In genomic region chr3:128845695-128846491, GRCh38 we compare ENCODE assay signal across 8 cellular contexts. TPM values are rescaled to one million over a fixed set of nuclear protein-coding genes. Genes with fewer than 3 reads are reported as not detected.
A peak's percentile ranks its signal among the peaks of the same experiment; 100 is the strongest.
DNase-seq lines count a peak whose midpoint lies in the region; ATAC-seq and TF ChIP-seq lines count a peak whose summit lies in the region.

No MANE protein-coding gene starts in this region.

- H3K4me1 ChIP-seq in OCI-LY1 (ENCODE audit: insufficient read depth, low read length, severe bottlenecking) (peaks cover 16% of the 10 kb centered on the region), mucosa of descending colon (ENCODE audit: low read depth) (peaks cover 5% of the 10 kb centered on the region)

- no peak overlapping the region for H3K27ac ChIP-seq in OCI-LY1 (ENCODE audit: low read depth, low read length, poor library complexity, severe bottlenecking)

- ATAC-seq in GM19035 (IDR thresholded peaks at IDR 0.05; ENCODE audit: unreplicated experiment) = peak; percentile 93
- peak; percentile 66 for ATAC-seq in HG03520 (IDR thresholded peaks at IDR 0.05; ENCODE audit: unreplicated experiment)
- ATAC-seq in mucosa of descending colon = peak; percentile 95

- no peaks in the 10 kb centered on the region for H3K9me2 ChIP-seq in OCI-LY1 (ENCODE audit: low read depth, low read length)

- H3K36me3 ChIP-seq in OCI-LY1 (ENCODE audit: insufficient read depth, low read length) (no peaks in the 10 kb centered on the region), mucosa of descending colon (ENCODE audit: low read depth) (no peaks in the 10 kb centered on the region)

- TF ChIP-seq CTCF in OCI-LY1 (IDR thresholded peaks at IDR 0.05; ENCODE audit: low read length) = peak; percentile 92
- TF ChIP-seq CTCF in mucosa of descending colon (IDR thresholded peaks at IDR 0.05) = peak; percentile 60

- H3K4me2 ChIP-seq in OCI-LY1 (ENCODE audit: low read length) = peak overlapping the region; percentile 71

- peak overlapping the region; percentile 57 for H3K9ac ChIP-seq in OCI-LY1 (ENCODE audit: low read length)

- no peaks in the 10 kb centered on the region for H4K20me1 ChIP-seq in OCI-LY1 (ENCODE audit: insufficient read depth, low read length)

- intact Hi-C loops in mucosa of descending colon (cut with DNase I, micrococcal nuclease) = no loop called here

- peak; percentile 37 for TF ChIP-seq POLR2A in erythroblast (IDR thresholded peaks at IDR 0.05; ENCODE audit: low read length)

- H3K9me3 ChIP-seq in OCI-LY1 (ENCODE audit: low read length) = no peaks in the 10 kb centered on the region
- no peaks in the 10 kb centered on the region for H3K9me3 ChIP-seq in mucosa of descending colon

- H2AFZ ChIP-seq in OCI-LY1 (ENCODE audit: low read length) = peak overlapping the region; percentile 50

- in situ Hi-C loops in ACHN (cut with HindIII; ENCODE audit: low pct_ligation_motif_present, low pct_unique_long_range_greater_than_20kb, low sequenced_read_pairs) = no loop called here

- no peaks in the 10 kb centered on the region for H3F3A ChIP-seq in OCI-LY1 (ENCODE audit: insufficient read depth, low read length)

- H3K4me3 ChIP-seq in OCI-LY1 (ENCODE audit: low read depth, low read length, poor library complexity, severe bottlenecking) (peak overlapping the region; percentile 48), mucosa of descending colon (no peak overlapping the region)

- H3K79me2 ChIP-seq in OCI-LY1 (ENCODE audit: insufficient read depth, low read length) = no peaks in the 10 kb centered on the region

- DNase-seq in ACHN = peak; percentile 76
- peak; percentile 65 for DNase-seq in activated T-cell treated with anti-CD3 and anti-CD28 coated beads for 4 hours
- peak; percentile 93 to 95 for DNase-seq in erythroblast (lab: John Stamatoyannopoulos, UW)
- DNase-seq in mucosa of descending colon = peak; percentile 84 to 89 (median 89)
- DNase-seq in stimulated activated CD8-positive, alpha-beta memory T cell treated with anti-CD3 and anti-CD28 coated beads, Interleukin-4, amount 100 ng/mL, for 1 hour (ENCODE audit: low read depth in 2 of 2, low spot score in 1 of 2) = peak; percentile 53 to 62

- H3K27me3 ChIP-seq in OCI-LY1 (ENCODE audit: insufficient read depth, low read length) = no peaks in the 10 kb centered on the region; the same call in 1 of the 2 replicates

RNA-seq across cellular contexts. Expression of gene ACAD9, which starts 33.5 kb away (rescaled TPM):
- 10 to 100 TPM; 42.7 to 43.9 (median 43.8) TPM for total RNA-seq in mucosa of descending colon
